In the genomic region with DNA sequence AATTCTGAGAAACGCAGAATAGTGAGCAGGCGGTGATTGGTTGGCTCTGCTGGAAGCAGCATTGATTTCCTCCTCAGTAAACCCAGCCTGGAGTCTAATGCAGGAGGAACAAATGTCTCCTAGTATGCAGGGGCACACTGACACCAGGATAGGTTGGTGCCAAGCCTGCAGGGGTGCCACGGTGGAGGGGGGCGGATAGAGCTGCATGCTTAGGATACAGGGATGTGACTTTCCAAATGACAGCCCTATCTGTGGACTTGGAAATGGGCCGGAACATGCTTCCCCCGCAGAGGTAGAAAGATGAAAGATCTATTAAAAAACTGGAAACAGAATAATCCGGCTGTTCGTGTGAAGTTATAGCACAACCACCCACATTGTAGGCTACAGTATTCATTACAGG, we compare ENCODE assay signal across 27 cellular contexts.
"Had no signal": no experiment of that assay in that cellular context is flagged by ENCODE, and none has a peak within 500 bp of the region (broad histone marks: within the 10 kb centered on the region; RNA-seq: fewer than 3 reads in every experiment).

No MANE protein-coding gene starts in this region.

- ATAC-seq: gastrocnemius medialis; left cardiac atrium; right lobe of liver; stimulated activated effector memory CD8-positive, alpha-beta T cell treated with anti-CD3 and anti-CD28 coated beads, Interleukin-12 subunit alpha, Interleukin-12 subunit beta, amount 100 ng/mL, for 72 hours; T-helper 17 cell had no signal

- DNase-seq: activated CD4-positive, alpha-beta memory T cell treated with anti-CD3 and anti-CD28 coated beads for 36 hours; activated CD4-positive, alpha-beta T cell treated with anti-CD3 and anti-CD28 coated beads, Interleukin-2, amount 10 ng/mL, durations not matched to agents 24 days and 14 days; activated CD4-positive, CD25-positive, alpha-beta regulatory T cell treated with anti-CD3 and anti-CD28 coated beads, Interleukin-2, amount 50 U/mL, for 72 hours; activated CD8-positive, alpha-beta memory T cell treated with anti-CD3 and anti-CD28 coated beads, Interleukin-2, amount 50 U/mL, for 4 hours; activated gamma-delta T cell; activated naive CD4-positive, alpha-beta T cell treated with anti-CD3 and anti-CD28 coated beads, Interleukin-2, amount 10 ng/mL, durations not matched to agents 7 days and 5 days; activated T-cell treated with anti-CD3 and anti-CD28 coated beads, Interleukin-2, amount 50 U/mL, for 1 hour; amniotic stem cell; caudate nucleus; dermis blood vessel endothelial cell; effector CD8-positive, alpha-beta T cell; gastrocnemius medialis; hippocampal formation; left cardiac atrium; naive B cell; nucleus accumbens; right lobe of liver; stimulated activated CD4-positive, alpha-beta T cell treated with anti-CD3 and anti-CD28 coated beads, Interleukin-12 subunit alpha, Interleukin-12 subunit beta, amount 100 ng/mL, for 4 hours; stimulated activated CD4-positive, alpha-beta T cell treated with anti-CD3 and anti-CD28 coated beads, Interleukin-4, amount 100 ng/mL, for 24 hours; T-helper 17 cell; T1000; thyroid gland; WERI-Rb-1 had no signal

- H3K27me3 ChIP-seq: gastrocnemius medialis, right lobe of liver, thyroid gland had no signal

- H3K36me3 Mint-ChIP-seq: activated CD4-positive, alpha-beta memory T cell treated with anti-CD3 and anti-CD28 coated beads for 36 hours; activated naive CD4-positive, alpha-beta T cell treated with anti-CD3 and anti-CD28 coated beads, Interleukin-2, amount 10 ng/mL, durations not matched to agents 7 days and 5 days; mesothelial cell of epicardium; naive B cell; stimulated activated effector memory CD8-positive, alpha-beta T cell treated with anti-CD3 and anti-CD28 coated beads, Interleukin-12 subunit alpha, Interleukin-12 subunit beta, amount 100 ng/mL, for 72 hours had no signal

- H3K36me3 ChIP-seq: gastrocnemius medialis, right lobe of liver, thyroid gland, WERI-Rb-1 had no signal

- H3K4me3 Mint-ChIP-seq: activated CD4-positive, alpha-beta memory T cell treated with anti-CD3 and anti-CD28 coated beads for 36 hours; activated CD4-positive, alpha-beta T cell treated with anti-CD3 and anti-CD28 coated beads, Interleukin-2, amount 10 ng/mL, durations not matched to agents 24 days and 14 days; activated naive CD4-positive, alpha-beta T cell treated with anti-CD3 and anti-CD28 coated beads, Interleukin-2, amount 10 ng/mL, durations not matched to agents 7 days and 5 days; mesothelial cell of epicardium; naive B cell; stimulated activated effector memory CD8-positive, alpha-beta T cell treated with anti-CD3 and anti-CD28 coated beads, Interleukin-12 subunit alpha, Interleukin-12 subunit beta, amount 100 ng/mL, for 72 hours; stimulated activated naive CD8-positive, alpha-beta T cell treated with anti-CD3 and anti-CD28 coated beads, Interleukin-15, Interleukin-2, amounts not matched to agents 100 ng/mL and 50 ng/mL, for 24 hours; T-helper 17 cell had no signal

- H3K27me3 Mint-ChIP-seq: activated CD4-positive, alpha-beta memory T cell treated with anti-CD3 and anti-CD28 coated beads for 36 hours; activated CD4-positive, alpha-beta T cell treated with anti-CD3 and anti-CD28 coated beads, Interleukin-2, amount 10 ng/mL, durations not matched to agents 24 days and 14 days; activated naive CD4-positive, alpha-beta T cell treated with anti-CD3 and anti-CD28 coated beads, Interleukin-2, amount 10 ng/mL, durations not matched to agents 7 days and 5 days; T-helper 17 cell had no signal

- H3K4me1 ChIP-seq: gastrocnemius medialis, right lobe of liver, thyroid gland had no signal

- H3K27ac Mint-ChIP-seq: activated CD4-positive, alpha-beta memory T cell treated with anti-CD3 and anti-CD28 coated beads for 36 hours; activated CD4-positive, alpha-beta T cell treated with anti-CD3 and anti-CD28 coated beads, Interleukin-2, amount 10 ng/mL, durations not matched to agents 24 days and 14 days; activated naive CD4-positive, alpha-beta T cell treated with anti-CD3 and anti-CD28 coated beads, Interleukin-2, amount 10 ng/mL, durations not matched to agents 7 days and 5 days; naive B cell; stimulated activated effector memory CD8-positive, alpha-beta T cell treated with anti-CD3 and anti-CD28 coated beads, Interleukin-12 subunit alpha, Interleukin-12 subunit beta, amount 100 ng/mL, for 72 hours; stimulated activated naive CD8-positive, alpha-beta T cell treated with anti-CD3 and anti-CD28 coated beads, Interleukin-15, Interleukin-2, amounts not matched to agents 100 ng/mL and 50 ng/mL, for 24 hours; T-helper 17 cell had no signal

- H3K9me3 ChIP-seq: gastrocnemius medialis, right lobe of liver, thyroid gland had no signal

- H3K9me3 Mint-ChIP-seq: activated CD4-positive, alpha-beta memory T cell treated with anti-CD3 and anti-CD28 coated beads for 36 hours; activated CD4-positive, alpha-beta T cell treated with anti-CD3 and anti-CD28 coated beads, Interleukin-2, amount 10 ng/mL, durations not matched to agents 24 days and 14 days; activated naive CD4-positive, alpha-beta T cell treated with anti-CD3 and anti-CD28 coated beads, Interleukin-2, amount 10 ng/mL, durations not matched to agents 7 days and 5 days; mesothelial cell of epicardium had no signal

- H3K4me1 Mint-ChIP-seq: activated CD4-positive, alpha-beta T cell treated with anti-CD3 and anti-CD28 coated beads, Interleukin-2, amount 10 ng/mL, durations not matched to agents 24 days and 14 days; activated naive CD4-positive, alpha-beta T cell treated with anti-CD3 and anti-CD28 coated beads, Interleukin-2, amount 10 ng/mL, durations not matched to agents 7 days and 5 days; naive B cell; stimulated activated effector memory CD8-positive, alpha-beta T cell treated with anti-CD3 and anti-CD28 coated beads, Interleukin-12 subunit alpha, Interleukin-12 subunit beta, amount 100 ng/mL, for 72 hours; T-helper 17 cell had no signal

- H3K4me3 ChIP-seq: gastrocnemius medialis, right lobe of liver, thyroid gland had no signal

- H3K27ac ChIP-seq: epithelial cell of prostate, gastrocnemius medialis, right lobe of liver, thyroid gland, WERI-Rb-1 had no signal
